Comparison of ENCODE assay signal across 2 cellular contexts in the genomic region with DNA sequence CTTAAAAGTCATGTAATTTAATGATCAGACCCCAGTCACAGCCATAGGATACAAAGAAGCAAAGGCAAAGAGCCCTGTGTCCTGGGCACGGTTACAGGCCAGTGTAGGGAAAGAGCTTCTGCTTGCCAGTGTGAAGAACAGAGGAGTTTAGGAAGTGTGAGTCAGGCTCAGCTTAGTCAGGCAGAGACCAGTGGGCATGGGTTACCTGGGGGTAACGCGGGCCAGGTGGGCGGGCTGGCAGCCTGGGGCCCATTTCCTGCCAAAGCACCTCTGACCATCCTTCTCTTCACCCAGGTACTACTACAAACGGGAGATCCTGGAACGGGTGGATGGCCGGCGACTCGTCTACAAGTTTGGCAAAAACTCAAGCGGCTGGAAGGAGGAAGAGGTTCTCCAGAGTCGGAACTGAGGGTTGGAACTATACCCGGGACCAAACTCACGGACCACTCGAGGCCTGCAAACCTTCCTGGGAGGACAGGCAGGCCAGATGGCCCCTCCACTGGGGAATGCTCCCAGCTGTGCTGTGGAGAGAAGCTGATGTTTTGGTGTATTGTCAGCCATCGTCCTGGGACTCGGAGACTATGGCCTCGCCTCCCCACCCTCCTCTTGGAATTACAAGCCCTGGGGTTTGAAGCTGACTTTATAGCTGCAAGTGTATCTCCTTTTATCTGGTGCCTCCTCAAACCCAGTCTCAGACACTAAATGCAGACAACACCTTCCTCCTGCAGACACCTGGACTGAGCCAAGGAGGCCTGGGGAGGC.
TF ChIP-seq lines count a peak whose summit lies in the region.

No MANE protein-coding gene starts in this region.

TF ChIP-seq in HepG2, 621 proteins besides CTCF, POLR2A, EP300 and RAD21:
- peak; percentile 29; the same call in 1 of the 2 replicates for TF ChIP-seq ZBTB38 (CRISPR knock-in tag; IDR thresholded peaks at IDR 0.05)
- TF ChIP-seq ZNF841 (CRISPR knock-in tag; IDR thresholded peaks at IDR 0.05; ENCODE audit: borderline replicate concordance), result no peak
- no peak for TF ChIP-seq SCMH1 (CRISPR knock-in tag; IDR thresholded peaks at IDR 0.05; ENCODE audit: borderline replicate concordance)
- TF ChIP-seq ZNF792 (CRISPR knock-in tag; IDR thresholded peaks at IDR 0.05), result no peak
- TF ChIP-seq, protein P1, sequence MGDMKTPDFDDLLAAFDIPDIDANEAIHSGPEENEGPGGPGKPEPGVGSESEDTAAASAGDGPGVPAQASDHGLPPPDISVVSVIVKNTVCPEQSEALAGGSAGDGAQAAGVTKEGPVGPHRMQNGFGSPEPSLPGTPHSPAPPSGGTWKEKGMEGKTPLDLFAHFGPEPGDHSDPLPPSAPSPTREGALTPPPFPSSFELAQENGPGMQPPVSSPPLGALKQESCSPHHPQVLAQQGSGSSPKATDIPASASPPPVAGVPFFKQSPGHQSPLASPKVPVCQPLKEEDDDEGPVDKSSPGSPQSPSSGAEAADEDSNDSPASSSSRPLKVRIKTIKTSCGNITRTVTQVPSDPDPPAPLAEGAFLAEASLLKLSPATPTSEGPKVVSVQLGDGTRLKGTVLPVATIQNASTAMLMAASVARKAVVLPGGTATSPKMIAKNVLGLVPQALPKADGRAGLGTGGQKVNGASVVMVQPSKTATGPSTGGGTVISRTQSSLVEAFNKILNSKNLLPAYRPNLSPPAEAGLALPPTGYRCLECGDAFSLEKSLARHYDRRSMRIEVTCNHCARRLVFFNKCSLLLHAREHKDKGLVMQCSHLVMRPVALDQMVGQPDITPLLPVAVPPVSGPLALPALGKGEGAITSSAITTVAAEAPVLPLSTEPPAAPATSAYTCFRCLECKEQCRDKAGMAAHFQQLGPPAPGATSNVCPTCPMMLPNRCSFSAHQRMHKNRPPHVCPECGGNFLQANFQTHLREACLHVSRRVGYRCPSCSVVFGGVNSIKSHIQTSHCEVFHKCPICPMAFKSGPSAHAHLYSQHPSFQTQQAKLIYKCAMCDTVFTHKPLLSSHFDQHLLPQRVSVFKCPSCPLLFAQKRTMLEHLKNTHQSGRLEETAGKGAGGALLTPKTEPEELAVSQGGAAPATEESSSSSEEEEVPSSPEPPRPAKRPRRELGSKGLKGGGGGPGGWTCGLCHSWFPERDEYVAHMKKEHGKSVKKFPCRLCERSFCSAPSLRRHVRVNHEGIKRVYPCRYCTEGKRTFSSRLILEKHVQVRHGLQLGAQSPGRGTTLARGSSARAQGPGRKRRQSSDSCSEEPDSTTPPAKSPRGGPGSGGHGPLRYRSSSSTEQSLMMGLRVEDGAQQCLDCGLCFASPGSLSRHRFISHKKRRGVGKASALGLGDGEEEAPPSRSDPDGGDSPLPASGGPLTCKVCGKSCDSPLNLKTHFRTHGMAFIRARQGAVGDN (CRISPR knock-in tag; IDR thresholded peaks at IDR 0.05), result peak; percentile 15; the same call in 1 of the 2 replicates
- TF ChIP-seq, protein P2, sequence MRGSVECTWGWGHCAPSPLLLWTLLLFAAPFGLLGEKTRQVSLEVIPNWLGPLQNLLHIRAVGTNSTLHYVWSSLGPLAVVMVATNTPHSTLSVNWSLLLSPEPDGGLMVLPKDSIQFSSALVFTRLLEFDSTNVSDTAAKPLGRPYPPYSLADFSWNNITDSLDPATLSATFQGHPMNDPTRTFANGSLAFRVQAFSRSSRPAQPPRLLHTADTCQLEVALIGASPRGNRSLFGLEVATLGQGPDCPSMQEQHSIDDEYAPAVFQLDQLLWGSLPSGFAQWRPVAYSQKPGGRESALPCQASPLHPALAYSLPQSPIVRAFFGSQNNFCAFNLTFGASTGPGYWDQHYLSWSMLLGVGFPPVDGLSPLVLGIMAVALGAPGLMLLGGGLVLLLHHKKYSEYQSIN (CRISPR knock-in tag; IDR thresholded peaks at IDR 0.05; ENCODE audit: borderline replicate concordance), result no peak

TF ChIP-seq in SK-N-SH, 30 proteins besides CTCF, POLR2A, EP300 and RAD21:
- no peak for TF ChIP-seq RCOR1 (IDR thresholded peaks at IDR 0.05; ENCODE audit: low read length)
- no peak for TF ChIP-seq TCF12 (IDR thresholded peaks at IDR 0.05)
- no peak for TF ChIP-seq NFIC (IDR thresholded peaks at IDR 0.05; ENCODE audit: borderline replicate concordance)
- no peak for TF ChIP-seq CHD2 (IDR thresholded peaks at IDR 0.05; ENCODE audit: low read length, partially characterized antibody)
- TF ChIP-seq JUND (IDR thresholded peaks at IDR 0.05), result no peak
- no peak for TF ChIP-seq MXI1 (IDR thresholded peaks at IDR 0.05; ENCODE audit: low read depth, low read length)
- TF ChIP-seq, protein P3, sequence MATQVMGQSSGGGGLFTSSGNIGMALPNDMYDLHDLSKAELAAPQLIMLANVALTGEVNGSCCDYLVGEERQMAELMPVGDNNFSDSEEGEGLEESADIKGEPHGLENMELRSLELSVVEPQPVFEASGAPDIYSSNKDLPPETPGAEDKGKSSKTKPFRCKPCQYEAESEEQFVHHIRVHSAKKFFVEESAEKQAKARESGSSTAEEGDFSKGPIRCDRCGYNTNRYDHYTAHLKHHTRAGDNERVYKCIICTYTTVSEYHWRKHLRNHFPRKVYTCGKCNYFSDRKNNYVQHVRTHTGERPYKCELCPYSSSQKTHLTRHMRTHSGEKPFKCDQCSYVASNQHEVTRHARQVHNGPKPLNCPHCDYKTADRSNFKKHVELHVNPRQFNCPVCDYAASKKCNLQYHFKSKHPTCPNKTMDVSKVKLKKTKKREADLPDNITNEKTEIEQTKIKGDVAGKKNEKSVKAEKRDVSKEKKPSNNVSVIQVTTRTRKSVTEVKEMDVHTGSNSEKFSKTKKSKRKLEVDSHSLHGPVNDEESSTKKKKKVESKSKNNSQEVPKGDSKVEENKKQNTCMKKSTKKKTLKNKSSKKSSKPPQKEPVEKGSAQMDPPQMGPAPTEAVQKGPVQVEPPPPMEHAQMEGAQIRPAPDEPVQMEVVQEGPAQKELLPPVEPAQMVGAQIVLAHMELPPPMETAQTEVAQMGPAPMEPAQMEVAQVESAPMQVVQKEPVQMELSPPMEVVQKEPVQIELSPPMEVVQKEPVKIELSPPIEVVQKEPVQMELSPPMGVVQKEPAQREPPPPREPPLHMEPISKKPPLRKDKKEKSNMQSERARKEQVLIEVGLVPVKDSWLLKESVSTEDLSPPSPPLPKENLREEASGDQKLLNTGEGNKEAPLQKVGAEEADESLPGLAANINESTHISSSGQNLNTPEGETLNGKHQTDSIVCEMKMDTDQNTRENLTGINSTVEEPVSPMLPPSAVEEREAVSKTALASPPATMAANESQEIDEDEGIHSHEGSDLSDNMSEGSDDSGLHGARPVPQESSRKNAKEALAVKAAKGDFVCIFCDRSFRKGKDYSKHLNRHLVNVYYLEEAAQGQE (IDR thresholded peaks at IDR 0.05; ENCODE audit: low read depth, low read length), result no peak
- no peak for TF ChIP-seq TEAD4 (IDR thresholded peaks at IDR 0.05; ENCODE audit: borderline replicate concordance, insufficient read depth)
- no peak for TF ChIP-seq FOXJ3 (CRISPR knock-in tag; IDR thresholded peaks at IDR 0.05)
- no peak for TF ChIP-seq YY1 (IDR thresholded peaks at IDR 0.05; ENCODE audit: low read depth)
- TF ChIP-seq EZH2phosphoT487 (IDR thresholded peaks at IDR 0.05; ENCODE audit: borderline replicate concordance, low read depth), result no peak
- TF ChIP-seq, protein P4, sequence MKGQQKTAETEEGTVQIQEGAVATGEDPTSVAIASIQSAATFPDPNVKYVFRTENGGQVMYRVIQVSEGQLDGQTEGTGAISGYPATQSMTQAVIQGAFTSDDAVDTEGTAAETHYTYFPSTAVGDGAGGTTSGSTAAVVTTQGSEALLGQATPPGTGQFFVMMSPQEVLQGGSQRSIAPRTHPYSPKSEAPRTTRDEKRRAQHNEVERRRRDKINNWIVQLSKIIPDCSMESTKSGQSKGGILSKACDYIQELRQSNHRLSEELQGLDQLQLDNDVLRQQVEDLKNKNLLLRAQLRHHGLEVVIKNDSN (IDR thresholded peaks at IDR 0.05; ENCODE audit: borderline replicate concordance, low read depth), result no peak
- no peak for TF ChIP-seq RFX5 (IDR thresholded peaks at IDR 0.05; ENCODE audit: low read length)
- no peak for TF ChIP-seq SIN3A (IDR thresholded peaks at IDR 0.05; ENCODE audit: borderline replicate concordance, low read depth, low read length)
TF ChIP-seq in SK-N-SH: peak in this region for 0.
